Comparison of ENCODE assay signal across 21 cellular contexts in the genomic region with DNA sequence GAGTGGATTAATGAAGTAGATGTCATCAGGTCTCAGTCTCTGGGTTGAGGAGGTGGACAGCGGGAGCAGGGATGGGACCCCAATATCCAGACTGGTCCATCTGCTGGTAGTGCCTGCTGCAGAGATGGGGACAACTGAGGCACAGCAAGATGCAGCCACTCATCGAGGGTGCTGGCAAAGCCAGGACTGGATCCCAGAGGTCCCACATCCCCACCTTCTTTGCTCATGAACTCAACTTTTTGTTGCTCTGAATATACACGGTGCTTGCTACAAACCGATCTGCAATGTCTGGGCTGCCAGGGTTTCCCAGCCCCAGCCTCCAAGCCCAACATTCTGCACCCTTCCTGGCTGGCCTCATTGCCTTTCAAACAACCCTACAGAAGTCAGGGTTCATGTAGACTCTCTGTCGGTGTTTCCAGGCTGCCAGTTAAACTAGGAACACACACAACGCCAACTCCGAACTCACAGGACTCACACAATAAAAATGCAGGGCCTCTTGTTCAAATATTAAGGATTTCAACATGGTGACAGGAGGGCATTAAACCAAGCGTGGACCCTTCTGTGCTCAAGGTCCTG.
DNase-seq lines count a peak whose midpoint lies in the region; ATAC-seq, FAIRE-seq and TF ChIP-seq lines count a peak whose summit lies in the region.
"Had no signal": no experiment of that assay in that cellular context is flagged by ENCODE, and none has a peak within 500 bp of the region (broad histone marks: within the 10 kb centered on the region; RNA-seq: fewer than 3 reads in every experiment).

No MANE protein-coding gene starts in this region.

- no peak overlapping the region for H2AFZ ChIP-seq in neural progenitor cell (replicated peaks)
- H2AFZ ChIP-seq: PC-9 had no signal

- H3K9me3 Mint-ChIP-seq in neural progenitor cell: peaks cover 2% of the 10 kb centered on the region

- H3K4me1 ChIP-seq in left ventricle myocardium inferior (peaks cover 39% of the 10 kb centered on the region), right cardiac atrium (ENCODE audit: control insufficient read depth, insufficient read depth, low read length) (peaks cover 5% of the 10 kb centered on the region), neural progenitor cell (peaks cover 35% of the 10 kb centered on the region)

- no peak overlapping the region for H3K4me2 ChIP-seq in neural progenitor cell
- H3K4me2 ChIP-seq: PC-9 had no signal

- no peak overlapping the region for H3K9ac ChIP-seq in neural progenitor cell

- DNase-seq in left ventricle myocardium inferior (no peak), right cardiac atrium (no peak), bronchial epithelial cell (ENCODE audit: low read depth) (no peak), neural progenitor cell (ENCODE audit: low spot score) (no peak), GDM1 (lab: John Stamatoyannopoulos, UW) (no peak), WERI-Rb-1 (no peak)
- DNase-seq: 8988T, ACHN, DMS153, DND-41, Kasumi-1, NCI-H1092 treated with DMSO at 0.1 percent for 48 hours, NCI-H1436 treated with DMSO at 0.1 percent for 48 hours, NCI-H187 treated with DMSO at 0.1 percent for 48 hours, NCI-H526 treated with DMSO at 0.1 percent for 48 hours had no signal

- peaks cover 31% of the 10 kb centered on the region for H3K27me3 Mint-ChIP-seq in neural progenitor cell (ENCODE audit: insufficient read depth, low read depth)

- peaks cover 2% of the 10 kb centered on the region for H3K36me3 Mint-ChIP-seq in neural progenitor cell

- no peaks in the 10 kb centered on the region for H3K36me3 ChIP-seq in left ventricle myocardium inferior
- no peaks in the 10 kb centered on the region for H3K36me3 ChIP-seq in bronchial epithelial cell (ENCODE audit: control insufficient read depth, insufficient read depth, low read length)
- H3K36me3 ChIP-seq in neural progenitor cell: no peaks in the 10 kb centered on the region
- H3K36me3 ChIP-seq in WERI-Rb-1: no peaks in the 10 kb centered on the region
- H3K36me3 ChIP-seq: SJSA1 had no signal

- H4K20me1 ChIP-seq in neural progenitor cell (ENCODE audit: low read depth): no peaks in the 10 kb centered on the region

- H3K4me3 ChIP-seq in left ventricle myocardium inferior (no peak overlapping the region), right cardiac atrium (ENCODE audit: low read length) (no peak overlapping the region), bronchial epithelial cell (ENCODE audit: low read depth, low read length) (no peak overlapping the region), neural progenitor cell (no peak overlapping the region), WERI-Rb-1 (ENCODE audit: low read depth, low read length) (no peak overlapping the region)
- H3K4me3 ChIP-seq: K562, PC-9, SJSA1 had no signal

- H3K9me3 ChIP-seq in left ventricle myocardium inferior (replicated peaks) (no peaks in the 10 kb centered on the region), right cardiac atrium (ENCODE audit: control insufficient read depth, low read length) (no peaks in the 10 kb centered on the region), neural progenitor cell (ENCODE audit: low read depth) (no peaks in the 10 kb centered on the region), WERI-Rb-1 (ENCODE audit: severe bottlenecking) (no peaks in the 10 kb centered on the region)
- H3K9me3 ChIP-seq: SJSA1 had no signal

- H3K27ac Mint-ChIP-seq in neural progenitor cell: peak overlapping the region; percentile 48

- H3K79me2 ChIP-seq in neural progenitor cell (ENCODE audit: low read depth): no peaks in the 10 kb centered on the region

- WGBS in right cardiac atrium: 58% methylated on average over 8 of the region's 8 CpGs

- H3F3A ChIP-seq in neural progenitor cell (ENCODE audit: low read depth): peaks cover 55% of the 10 kb centered on the region

- peaks cover 26% of the 10 kb centered on the region for H3K27me3 ChIP-seq in left ventricle myocardium inferior (ENCODE audit: low read depth)
- H3K27me3 ChIP-seq in right cardiac atrium (ENCODE audit: control insufficient read depth, insufficient read depth): no peaks in the 10 kb centered on the region
- H3K27me3 ChIP-seq in bronchial epithelial cell (ENCODE audit: control insufficient read depth, insufficient read depth, low read length): no peaks in the 10 kb centered on the region
- H3K27me3 ChIP-seq in neural progenitor cell: no peaks in the 10 kb centered on the region
- no peaks in the 10 kb centered on the region for H3K27me3 ChIP-seq in WERI-Rb-1 (ENCODE audit: insufficient read depth, low read depth, severe bottlenecking)
- H3K27me3 ChIP-seq: SJSA1 had no signal

- peak; percentile 32 for FAIRE-seq in bronchial epithelial cell (lab: Jason Lieb, UNC)
- FAIRE-seq: GM19239, K562 had no signal

- no peak for TF ChIP-seq CTCF in left ventricle myocardium inferior (IDR thresholded peaks at IDR 0.05; ENCODE audit: borderline replicate concordance)
- TF ChIP-seq CTCF in bronchial epithelial cell (IDR thresholded peaks at IDR 0.05; ENCODE audit: insufficient read depth, low read length, severe bottlenecking): no peak
- no peak for TF ChIP-seq CTCF in neural progenitor cell (IDR thresholded peaks at IDR 0.05)
- no peak for TF ChIP-seq CTCF in WERI-Rb-1 (IDR thresholded peaks at IDR 0.05; ENCODE audit: low read depth, low read length)

- H3K4me1 Mint-ChIP-seq in neural progenitor cell: peaks cover 49% of the 10 kb centered on the region

- intact Hi-C loops in left ventricle myocardium inferior (cut with micrococcal nuclease): no loop called here
- intact Hi-C loops in right cardiac atrium (cut with DNase I): no loop called here

- H3K27ac ChIP-seq in left ventricle myocardium inferior (replicated peaks): peak overlapping the region; percentile 41
- H3K27ac ChIP-seq in right cardiac atrium (ENCODE audit: low read length): no peak overlapping the region
- H3K27ac ChIP-seq in neural progenitor cell: no peak overlapping the region
- H3K27ac ChIP-seq in WERI-Rb-1: no peak overlapping the region
- H3K27ac ChIP-seq: PC-9, SJSA1 had no signal

- peak overlapping the region; percentile 38 for H3K4me3 Mint-ChIP-seq in neural progenitor cell

- no peak for ATAC-seq in right cardiac atrium
- no peak for ATAC-seq in HG02642 (IDR thresholded peaks at IDR 0.05; ENCODE audit: poor library complexity, unreplicated experiment)
- ATAC-seq: HCT116 had no signal
